ENCODE assay signal across 15 cellular contexts in the genomic region with DNA sequence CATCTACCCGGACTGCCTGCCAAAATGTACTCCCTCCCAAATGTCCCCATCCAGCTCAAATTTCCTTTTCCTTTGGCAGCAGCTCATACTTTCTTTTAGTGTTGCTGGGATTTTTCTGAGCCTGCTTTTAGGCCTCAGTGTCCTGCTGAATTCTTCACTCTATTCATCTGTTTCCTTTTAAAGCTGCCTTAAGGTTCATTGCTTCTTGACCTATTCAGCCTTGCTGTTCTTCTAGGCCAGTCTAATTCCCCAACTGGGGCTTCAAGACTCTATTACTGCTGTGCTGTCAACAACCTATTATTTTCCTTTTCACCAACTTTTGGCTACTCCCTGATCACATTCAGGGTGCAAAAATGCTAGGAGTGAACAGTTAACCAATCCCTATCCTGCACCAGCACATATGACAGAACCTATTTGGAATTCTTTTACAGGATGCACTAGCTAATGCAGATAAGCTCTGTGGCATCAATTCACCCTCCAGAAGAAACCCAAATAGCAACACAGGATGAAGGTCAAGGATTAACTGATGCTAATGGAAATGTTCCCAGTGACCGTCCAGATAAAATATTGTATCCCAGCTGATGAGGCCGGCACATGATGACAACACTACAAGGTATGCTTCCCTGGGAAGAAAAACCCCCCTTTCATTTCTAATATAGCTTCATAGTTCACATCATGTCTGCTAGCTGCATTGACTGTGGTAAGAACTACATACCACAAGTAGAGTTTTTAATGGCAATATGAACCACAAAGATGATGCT.
A peak's percentile ranks its signal among the peaks of the same experiment; 100 is the strongest.
DNase-seq lines count a peak whose midpoint lies in the region; ATAC-seq and TF ChIP-seq lines count a peak whose summit lies in the region.
"Had no signal": no experiment of that assay in that cellular context is flagged by ENCODE, and none has a peak within 500 bp of the region (broad histone marks: within the 10 kb centered on the region; RNA-seq: fewer than 3 reads in every experiment).

No MANE protein-coding gene starts in this region.

- no peaks in the 10 kb centered on the region for H3K36me3 Mint-ChIP-seq in endodermal cell (ENCODE audit: low read depth)

- DNase-seq in right lobe of liver (no peak), endodermal cell (no peak), medulla oblongata (ENCODE audit: extremely low spot score) (peak; percentile 59), NOMO-1 treated with dmso at 0.1 percent for 144 hours (lab: John Stamatoyannopoulos, UW; ENCODE audit: unreplicated experiment) (no peak), NCI-H2227 treated with DMSO at 0.1 percent for 48 hours (lab: John Stamatoyannopoulos, UW) (no peak), NCI-H526 (lab: John Stamatoyannopoulos, UW) (no peak)
- DNase-seq: ACHN; activated CD4-positive, alpha-beta T cell treated with anti-CD3 and anti-CD28 coated beads for 36 hours; cerebellar nuclear complex; NCI-H524 treated with DMSO at 0.1 percent for 48 hours had no signal

- H3K9ac ChIP-seq in liver (ENCODE audit: low read depth in 1 of 2, low read length in 2 of 2) (no peak overlapping the region), endodermal cell (ENCODE audit: extremely low read depth, low read length, poor library complexity, severe bottlenecking) (no peak overlapping the region)

- TF ChIP-seq POLR2A in right lobe of liver (IDR thresholded peaks at IDR 0.05) = no peak

- H3K4me3 ChIP-seq in liver (ENCODE audit: low read depth in 1 of 3, low read length in 3 of 3) (no peak overlapping the region), right lobe of liver (no peak overlapping the region), endodermal cell (ENCODE audit: low read length) (no peak overlapping the region)
- H3K4me3 ChIP-seq: lung, suprapubic skin had no signal

- no peak overlapping the region for H3K4me3 Mint-ChIP-seq in endodermal cell
- H3K4me3 Mint-ChIP-seq: activated CD4-positive, alpha-beta T cell treated with anti-CD3 and anti-CD28 coated beads for 36 hours; activated T-helper 17 cell treated with anti-CD3 and anti-CD28 coated beads, Interleukin-2, amount 50 U/mL, for 72 hours had no signal

- H3K27ac Mint-ChIP-seq in endodermal cell = no peak overlapping the region
- H3K27ac Mint-ChIP-seq: activated CD4-positive, alpha-beta T cell treated with anti-CD3 and anti-CD28 coated beads for 36 hours; activated T-helper 17 cell treated with anti-CD3 and anti-CD28 coated beads, Interleukin-2, amount 50 U/mL, for 72 hours had no signal

- H3K36me3 ChIP-seq in liver (ENCODE audit: control insufficient read depth in 4 of 4, insufficient read depth in 3 of 4, low read depth in 1 of 4, low read length in 3 of 4) (no peaks in the 10 kb centered on the region), right lobe of liver (no peaks in the 10 kb centered on the region), endodermal cell (ENCODE audit: control insufficient read depth, insufficient read depth, low read length) (no peaks in the 10 kb centered on the region)
- H3K36me3 ChIP-seq: suprapubic skin had no signal

- no peaks in the 10 kb centered on the region for H3K9me3 ChIP-seq in liver (ENCODE audit: control insufficient read depth in 4 of 4, low read length in 3 of 4)
- no peaks in the 10 kb centered on the region for H3K9me3 ChIP-seq in right lobe of liver
- H3K9me3 ChIP-seq in endodermal cell (ENCODE audit: control insufficient read depth, low read length) = no peaks in the 10 kb centered on the region
- H3K9me3 ChIP-seq: suprapubic skin had no signal

- no peak for ATAC-seq in right lobe of liver
- ATAC-seq in GM21381 (IDR thresholded peaks at IDR 0.05; ENCODE audit: unreplicated experiment) = no peak
- ATAC-seq: activated CD4-positive, alpha-beta T cell treated with anti-CD3 and anti-CD28 coated beads for 36 hours; activated T-helper 17 cell treated with anti-CD3 and anti-CD28 coated beads, Interleukin-2, amount 50 U/mL, for 72 hours had no signal

- H3K9me3 Mint-ChIP-seq in endodermal cell = no peaks in the 10 kb centered on the region
- H3K9me3 Mint-ChIP-seq: activated T-helper 17 cell treated with anti-CD3 and anti-CD28 coated beads, Interleukin-2, amount 50 U/mL, for 72 hours had no signal

- no peak for TF ChIP-seq RAD21 in liver (IDR thresholded peaks at IDR 0.05)

- 76% methylated on average over 3 of the region's 3 CpGs for WGBS in liver
- 50% methylated on average over 3 of the region's 3 CpGs for WGBS in right lobe of liver (ENCODE audit: insufficient coverage, low coverage, low lambda C conversion rate, missing lambda C conversion rate)
- WGBS in endodermal cell (ENCODE audit: insufficient coverage in 1 of 2, insufficient read length in 1 of 2), 2 experiments = 96% methylated on average over 3 of the region's 3 CpGs; no CpG with 5 or more reads in 1 of the 2 experiments

- peaks cover 14% of the 10 kb centered on the region for H3K4me1 Mint-ChIP-seq in endodermal cell
- H3K4me1 Mint-ChIP-seq: activated T-helper 17 cell treated with anti-CD3 and anti-CD28 coated beads, Interleukin-2, amount 50 U/mL, for 72 hours had no signal

- H3K4me1 ChIP-seq in liver (ENCODE audit: control insufficient read depth in 4 of 4, insufficient read depth in 4 of 4, low read length in 3 of 4) (no peaks in the 10 kb centered on the region), right lobe of liver (no peaks in the 10 kb centered on the region), endodermal cell (ENCODE audit: control insufficient read depth, insufficient read depth, low read length) (no peaks in the 10 kb centered on the region)

- H3K27me3 ChIP-seq in liver (ENCODE audit: control insufficient read depth in 4 of 4, insufficient read depth in 4 of 4, low read length in 3 of 4) (peaks cover 0 to 2% (median 0%) of the 10 kb centered on the region in 4 donors), right lobe of liver (no peaks in the 10 kb centered on the region), endodermal cell (ENCODE audit: control insufficient read depth, insufficient read depth, low read length, poor library complexity, severe bottlenecking) (no peaks in the 10 kb centered on the region)
- H3K27me3 ChIP-seq: suprapubic skin had no signal

- H3K27ac ChIP-seq in liver (ENCODE audit: low read depth in 1 of 2, low read length in 2 of 2) (no peak overlapping the region), right lobe of liver (no peak overlapping the region), endodermal cell (ENCODE audit: low read depth, low read length) (peak overlapping the region; percentile 21)
- H3K27ac ChIP-seq: suprapubic skin had no signal

- intact Hi-C loops in right lobe of liver (cut with DNase I) = no loop called here

- TF ChIP-seq CTCF in liver (IDR thresholded peaks at IDR 0.05; ENCODE audit: low read depth, low read length, missing input control) (no peak), right lobe of liver (IDR thresholded peaks at IDR 0.05) (no peak), endodermal cell (conservative IDR thresholded peaks at IDR 0.05) (no peak)

- no peaks in the 10 kb centered on the region for H3K27me3 Mint-ChIP-seq in endodermal cell (ENCODE audit: insufficient read depth)
- H3K27me3 Mint-ChIP-seq: activated T-helper 17 cell treated with anti-CD3 and anti-CD28 coated beads, Interleukin-2, amount 50 U/mL, for 72 hours had no signal

TF ChIP-seq in liver, 16 proteins besides CTCF, POLR2A, EP300 and RAD21:
- TF ChIP-seq NR2F2 (IDR thresholded peaks at IDR 0.05) = peak; percentile 89
- TF ChIP-seq TAF1 (conservative IDR thresholded peaks at IDR 0.05) = no peak
- peak; percentile 44 to 59 for TF ChIP-seq RXRA (IDR thresholded peaks at IDR 0.05)
